ENCODE assay signal across 8 cellular contexts in the genomic region with DNA sequence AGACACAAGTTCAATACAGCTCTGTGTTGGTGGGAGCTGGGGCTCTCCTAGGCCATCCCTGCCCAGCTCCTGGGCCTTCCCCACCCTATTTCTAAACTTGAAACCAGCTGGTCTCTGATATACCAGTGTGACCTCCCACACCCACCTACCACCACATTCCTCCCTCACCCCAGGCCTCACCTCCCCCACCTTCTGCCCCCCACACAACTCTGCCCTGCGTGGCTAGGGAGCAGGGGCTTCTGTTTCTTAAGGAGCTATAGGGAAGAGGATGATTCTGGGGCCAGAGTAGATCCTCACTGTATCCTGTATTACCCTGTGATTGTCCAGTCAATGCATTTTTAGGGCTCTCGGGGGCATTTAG. TPM values are rescaled to one million over a fixed set of nuclear protein-coding genes. Genes with fewer than 3 reads are reported as not detected.
DNase-seq lines count a peak whose midpoint lies in the region; ATAC-seq and TF ChIP-seq lines count a peak whose summit lies in the region.

No MANE protein-coding gene starts in this region.

- DNase-seq in T-helper 1 cell: no peak
- no peak for DNase-seq in activated T-helper 1 cell treated with anti-CD3 and anti-CD28 coated beads, Interleukin-12 subunit alpha, Interleukin-12 subunit beta, Interleukin-2, Interleukin-4 antibody, amounts not matched to agents 30 ng/mL and 10 ng/mL and 1 ng/mL, durations not matched to agents 14 hours and 24 hours and 36 hours (ENCODE audit: low spot score)
- DNase-seq in kidney epithelial cell (ENCODE audit: low read depth): no peak
- no peak for DNase-seq in suprapubic skin (ENCODE audit: low spot score in 2 of 2)
- DNase-seq in naive thymus-derived CD4-positive, alpha-beta T cell: no peak
- DNase-seq in islet precursor cell: no peak

- no peak for TF ChIP-seq POLR2A in suprapubic skin (IDR thresholded peaks at IDR 0.05)

- peaks cover 29% of the 10 kb centered on the region for H3K27me3 Mint-ChIP-seq in T-helper 1 cell treated with Interleukin-12 subunit alpha and Interleukin-12 subunit beta and Interleukin-4 antibody, amounts not matched to agents 30 μg/mL and 1 μg/mL, for 36 hours (ENCODE audit: low read depth)
- H3K27me3 Mint-ChIP-seq in activated T-helper 1 cell treated with anti-CD3 and anti-CD28 coated beads, Interleukin-12 subunit alpha, Interleukin-12 subunit beta, Interleukin-2, Interleukin-4 antibody, amounts not matched to agents 30 ng/mL and 10 ng/mL and 1 ng/mL, durations not matched to agents 14 hours and 24 hours and 36 hours (ENCODE audit: insufficient read depth): peaks cover 22% of the 10 kb centered on the region
- H3K27me3 Mint-ChIP-seq in naive thymus-derived CD4-positive, alpha-beta T cell: peaks cover 12 to 29% (median 18%) of the 10 kb centered on the region in 5 donors

- intact Hi-C loops in activated T-helper 1 cell treated with anti-CD3 and anti-CD28 coated beads, Interleukin-12 subunit alpha, Interleukin-12 subunit beta, Interleukin-2, Interleukin-4 antibody, amounts not matched to agents 30 ng/mL and 10 ng/mL and 1 ng/mL, durations not matched to agents 14 hours and 24 hours and 36 hours (cut with micrococcal nuclease): loop anchor here (1.0 to 2.0 kb wide), 4 partner anchors 18 to 106 kb away; partner anchors contain the start of genes CRABP2 and PRCC
- intact Hi-C loops in naive thymus-derived CD4-positive, alpha-beta T cell (cut with micrococcal nuclease): loop anchor here (1.0 kb wide), 5 partner anchors 18 to 232 kb away; partner anchors contain the start of gene PRCC (in 2 of the 2)

- peaks cover 1% of the 10 kb centered on the region for H3K36me3 Mint-ChIP-seq in T-helper 1 cell treated with Interleukin-12 subunit alpha and Interleukin-12 subunit beta and Interleukin-4 antibody, amounts not matched to agents 30 μg/mL and 1 μg/mL, for 36 hours (ENCODE audit: low read depth)
- H3K36me3 Mint-ChIP-seq in activated T-helper 1 cell treated with anti-CD3 and anti-CD28 coated beads, Interleukin-12 subunit alpha, Interleukin-12 subunit beta, Interleukin-2, Interleukin-4 antibody, amounts not matched to agents 30 ng/mL and 10 ng/mL and 1 ng/mL, durations not matched to agents 14 hours and 24 hours and 36 hours (ENCODE audit: low read depth): no peaks in the 10 kb centered on the region
- H3K36me3 Mint-ChIP-seq in naive thymus-derived CD4-positive, alpha-beta T cell: no peaks in the 10 kb centered on the region

- H3K9me3 Mint-ChIP-seq in T-helper 1 cell treated with Interleukin-12 subunit alpha and Interleukin-12 subunit beta and Interleukin-4 antibody, amounts not matched to agents 30 μg/mL and 1 μg/mL, for 36 hours: no peaks in the 10 kb centered on the region
- H3K9me3 Mint-ChIP-seq in activated T-helper 1 cell treated with anti-CD3 and anti-CD28 coated beads, Interleukin-12 subunit alpha, Interleukin-12 subunit beta, Interleukin-2, Interleukin-4 antibody, amounts not matched to agents 30 ng/mL and 10 ng/mL and 1 ng/mL, durations not matched to agents 14 hours and 24 hours and 36 hours: no peaks in the 10 kb centered on the region
- no peaks in the 10 kb centered on the region for H3K9me3 Mint-ChIP-seq in naive thymus-derived CD4-positive, alpha-beta T cell

- H3K36me3 ChIP-seq in kidney epithelial cell (ENCODE audit: control insufficient read depth, insufficient read depth, low read length) (no peaks in the 10 kb centered on the region), suprapubic skin (no peaks in the 10 kb centered on the region)
- H3K36me3 ChIP-seq in naive thymus-derived CD4-positive, alpha-beta T cell (ENCODE audit: control insufficient read depth in 2 of 3, insufficient read depth in 3 of 3, low read length in 3 of 3): no peaks in the 10 kb centered on the region

- H3K4me1 Mint-ChIP-seq in T-helper 1 cell treated with Interleukin-12 subunit alpha and Interleukin-12 subunit beta and Interleukin-4 antibody, amounts not matched to agents 30 μg/mL and 1 μg/mL, for 36 hours (ENCODE audit: low read depth): peaks cover 40% of the 10 kb centered on the region
- H3K4me1 Mint-ChIP-seq in activated T-helper 1 cell treated with anti-CD3 and anti-CD28 coated beads, Interleukin-12 subunit alpha, Interleukin-12 subunit beta, Interleukin-2, Interleukin-4 antibody, amounts not matched to agents 30 ng/mL and 10 ng/mL and 1 ng/mL, durations not matched to agents 14 hours and 24 hours and 36 hours (ENCODE audit: low read depth): peaks cover 51% of the 10 kb centered on the region
- peaks cover 33 to 68% (median 44%) of the 10 kb centered on the region in 7 donors for H3K4me1 Mint-ChIP-seq in naive thymus-derived CD4-positive, alpha-beta T cell

- no peak for TF ChIP-seq EP300 in suprapubic skin (IDR thresholded peaks at IDR 0.05)

- POLR2A ChIA-PET in naive thymus-derived CD4-positive, alpha-beta T cell (lab: Charles Lee): no interaction called here

- peaks cover 19% of the 10 kb centered on the region for H3K27me3 ChIP-seq in kidney epithelial cell (ENCODE audit: control insufficient read depth, insufficient read depth, low read length)
- H3K27me3 ChIP-seq in suprapubic skin: peaks cover 23% of the 10 kb centered on the region
- H3K27me3 ChIP-seq in naive thymus-derived CD4-positive, alpha-beta T cell (ENCODE audit: control insufficient read depth in 2 of 2, insufficient read depth in 2 of 2, low read length in 2 of 2): peaks cover 0 to 12% of the 10 kb centered on the region in 2 donors

- peaks cover 79% of the 10 kb centered on the region for H3K4me1 ChIP-seq in suprapubic skin
- peaks cover 32 to 39% of the 10 kb centered on the region in 2 donors for H3K4me1 ChIP-seq in naive thymus-derived CD4-positive, alpha-beta T cell (ENCODE audit: control insufficient read depth in 2 of 2, insufficient read depth in 2 of 2, low read length in 2 of 2)

- peak overlapping the region; percentile 67 for H3K27ac ChIP-seq in suprapubic skin
- no peak overlapping the region for H3K27ac ChIP-seq in naive thymus-derived CD4-positive, alpha-beta T cell (ENCODE audit: low read depth, low read length)

- CTCF ChIA-PET in naive thymus-derived CD4-positive, alpha-beta T cell (lab: Charles Lee): interaction anchor here (0.7 to 3.0 kb wide), 11 partner anchors 11 to 275 kb away, joined by 3 to 17 read pairs (median 6); partner anchors contain the start of gene NES

- no peaks in the 10 kb centered on the region for H3K9me3 ChIP-seq in suprapubic skin
- H3K9me3 ChIP-seq in naive thymus-derived CD4-positive, alpha-beta T cell (ENCODE audit: control insufficient read depth in 2 of 3, low read length in 3 of 3): no peaks in the 10 kb centered on the region

- peak overlapping the region; percentile 93 for H3K27ac Mint-ChIP-seq in T-helper 1 cell treated with Interleukin-12 subunit alpha and Interleukin-12 subunit beta and Interleukin-4 antibody, amounts not matched to agents 30 μg/mL and 1 μg/mL, for 36 hours
- peak overlapping the region; percentile 89 for H3K27ac Mint-ChIP-seq in activated T-helper 1 cell treated with anti-CD3 and anti-CD28 coated beads, Interleukin-12 subunit alpha, Interleukin-12 subunit beta, Interleukin-2, Interleukin-4 antibody, amounts not matched to agents 30 ng/mL and 10 ng/mL and 1 ng/mL, durations not matched to agents 14 hours and 24 hours and 36 hours
- peak overlapping the region in 4 of 9 donors; percentile 6 to 87 (median 68) for H3K27ac Mint-ChIP-seq in naive thymus-derived CD4-positive, alpha-beta T cell

- peak overlapping the region; percentile 88 for H3K4me3 Mint-ChIP-seq in T-helper 1 cell treated with Interleukin-12 subunit alpha and Interleukin-12 subunit beta and Interleukin-4 antibody, amounts not matched to agents 30 μg/mL and 1 μg/mL, for 36 hours
- peak overlapping the region; percentile 86 for H3K4me3 Mint-ChIP-seq in activated T-helper 1 cell treated with anti-CD3 and anti-CD28 coated beads, Interleukin-12 subunit alpha, Interleukin-12 subunit beta, Interleukin-2, Interleukin-4 antibody, amounts not matched to agents 30 ng/mL and 10 ng/mL and 1 ng/mL, durations not matched to agents 14 hours and 24 hours and 36 hours
- H3K4me3 Mint-ChIP-seq in naive thymus-derived CD4-positive, alpha-beta T cell: peak overlapping the region in 4 of 10 donors; percentile 15 to 90 (median 58)

- H3K4me3 ChIP-seq in kidney epithelial cell (ENCODE audit: low read depth, low read length) (peak overlapping the region; percentile 39), suprapubic skin (no peak overlapping the region)
- H3K4me3 ChIP-seq in naive thymus-derived CD4-positive, alpha-beta T cell (ENCODE audit: low read length): no peak overlapping the region

- 78% methylated on average over 2 of the region's 2 CpGs for whole genome bisulfite sequencing in suprapubic skin

- TF ChIP-seq CTCF in kidney epithelial cell (IDR thresholded peaks at IDR 0.05; ENCODE audit: insufficient read depth, low read length, poor library complexity, severe bottlenecking) (no peak), suprapubic skin (IDR thresholded peaks at IDR 0.05) (no peak)

- no peak for ATAC-seq in naive thymus-derived CD4-positive, alpha-beta T cell
- ATAC-seq in GM21360 (IDR thresholded peaks at IDR 0.05; ENCODE audit: unreplicated experiment): no peak

RNA-seq across cellular contexts. Expression of gene NES, which starts 16.5 kb away (rescaled TPM):
- not detected in 2 replicates for total RNA-seq in activated T-helper 1 cell treated with anti-CD3 and anti-CD28 coated beads, Interleukin-12 subunit alpha, Interleukin-12 subunit beta, Interleukin-2, Interleukin-4 antibody, amounts not matched to agents 30 ng/mL and 10 ng/mL and 1 ng/mL, durations not matched to agents 14 hours and 24 hours and 36 hours
- total RNA-seq in kidney epithelial cell (66.3 and 76.8 TPM in 2 replicates), suprapubic skin (1 to 10 TPM; 1.9 to 7.4 (median 4.8) TPM)
- under 1 TPM in 1 of 5 experiments, not detected in 4; 0.05 TPM for total RNA-seq in naive thymus-derived CD4-positive, alpha-beta T cell
- polyA plus RNA-seq in naive thymus-derived CD4-positive, alpha-beta T cell: not detected

RNA-seq across cellular contexts. Expression of gene BCAN, which starts 18.8 kb away (rescaled TPM):
- total RNA-seq in activated T-helper 1 cell treated with anti-CD3 and anti-CD28 coated beads, Interleukin-12 subunit alpha, Interleukin-12 subunit beta, Interleukin-2, Interleukin-4 antibody, amounts not matched to agents 30 ng/mL and 10 ng/mL and 1 ng/mL, durations not matched to agents 14 hours and 24 hours and 36 hours: not detected in 2 replicates
- total RNA-seq in kidney epithelial cell (0.14 and 0.17 TPM in 2 replicates), suprapubic skin (10 to 100 TPM; 17.8 to 41.2 (median 29.4) TPM)
- not detected for total RNA-seq in naive thymus-derived CD4-positive, alpha-beta T cell
- polyA plus RNA-seq in naive thymus-derived CD4-positive, alpha-beta T cell: not detected

RNA-seq across cellular contexts. Expression of gene HAPLN2, which starts 41.5 kb away (rescaled TPM):
- total RNA-seq in activated T-helper 1 cell treated with anti-CD3 and anti-CD28 coated beads, Interleukin-12 subunit alpha, Interleukin-12 subunit beta, Interleukin-2, Interleukin-4 antibody, amounts not matched to agents 30 ng/mL and 10 ng/mL and 1 ng/mL, durations not matched to agents 14 hours and 24 hours and 36 hours: not detected in 2 replicates
- total RNA-seq in kidney epithelial cell (not detected in 2 replicates), suprapubic skin (1 to 10 TPM in 2 of 4 donors, not detected in 2; 1.0 to 2.9 TPM)
- not detected for total RNA-seq in naive thymus-derived CD4-positive, alpha-beta T cell
- not detected for polyA plus RNA-seq in naive thymus-derived CD4-positive, alpha-beta T cell

RNA-seq across cellular contexts. Expression of gene CRABP2, which starts 44.7 kb away (rescaled TPM):
- total RNA-seq in activated T-helper 1 cell treated with anti-CD3 and anti-CD28 coated beads, Interleukin-12 subunit alpha, Interleukin-12 subunit beta, Interleukin-2, Interleukin-4 antibody, amounts not matched to agents 30 ng/mL and 10 ng/mL and 1 ng/mL, durations not matched to agents 14 hours and 24 hours and 36 hours: 1.4 and 1.6 TPM in 2 replicates
- total RNA-seq in kidney epithelial cell: 24.5 and 29.5 TPM in 2 replicates
- 10 to 100 TPM; 38.4 to 98.0 (median 68.2) TPM for total RNA-seq in suprapubic skin
- 1 to 10 TPM in 4 of 5 experiments, under 1 TPM in 1; 0.38 to 2.5 (median 1.4) TPM for total RNA-seq in naive thymus-derived CD4-positive, alpha-beta T cell
- 1 to 10 TPM in 1 of 2 donors, under 1 TPM in 1; 0.40 to 1.1 TPM for polyA plus RNA-seq in naive thymus-derived CD4-positive, alpha-beta T cell

RNA-seq across cellular contexts. Expression of gene GPATCH4, which starts 59.5 kb away (rescaled TPM):
- 102 and 104 TPM in 2 replicates for total RNA-seq in activated T-helper 1 cell treated with anti-CD3 and anti-CD28 coated beads, Interleukin-12 subunit alpha, Interleukin-12 subunit beta, Interleukin-2, Interleukin-4 antibody, amounts not matched to agents 30 ng/mL and 10 ng/mL and 1 ng/mL, durations not matched to agents 14 hours and 24 hours and 36 hours
- total RNA-seq in kidney epithelial cell (19.1 and 21.8 TPM in 2 replicates), suprapubic skin (10 to 100 TPM; 15.9 to 25.1 (median 20.5) TPM)
- total RNA-seq in naive thymus-derived CD4-positive, alpha-beta T cell: 10 to 100 TPM; 33.3 to 49.6 (median 39.1) TPM
- 10 to 100 TPM; 46.5 to 59.1 TPM for polyA plus RNA-seq in naive thymus-derived CD4-positive, alpha-beta T cell

Comparison
In these comparisons a context has a peak if more than half of its experiments do, and no peak if none do; other contexts are left out.
1. RNA of gene BCAN, which starts 18.8 kb away (total RNA-seq): 17.8 to 41.2 TPM in suprapubic skin; 0.14 to 0.17 TPM in kidney epithelial cell, not detected in activated T-helper 1 cell treated with anti-CD3 and anti-CD28 coated beads, Interleukin-12 subunit alpha, Interleukin-12 subunit beta, Interleukin-2, Interleukin-4 antibody, amounts not matched to agents 30 ng/mL and 10 ng/mL and 1 ng/mL, durations not matched to agents 14 hours and 24 hours and 36 hours and not detected in naive thymus-derived CD4-positive, alpha-beta T cell; every median in the first group is over 10 times any median in the second.